In the genomic region with DNA sequence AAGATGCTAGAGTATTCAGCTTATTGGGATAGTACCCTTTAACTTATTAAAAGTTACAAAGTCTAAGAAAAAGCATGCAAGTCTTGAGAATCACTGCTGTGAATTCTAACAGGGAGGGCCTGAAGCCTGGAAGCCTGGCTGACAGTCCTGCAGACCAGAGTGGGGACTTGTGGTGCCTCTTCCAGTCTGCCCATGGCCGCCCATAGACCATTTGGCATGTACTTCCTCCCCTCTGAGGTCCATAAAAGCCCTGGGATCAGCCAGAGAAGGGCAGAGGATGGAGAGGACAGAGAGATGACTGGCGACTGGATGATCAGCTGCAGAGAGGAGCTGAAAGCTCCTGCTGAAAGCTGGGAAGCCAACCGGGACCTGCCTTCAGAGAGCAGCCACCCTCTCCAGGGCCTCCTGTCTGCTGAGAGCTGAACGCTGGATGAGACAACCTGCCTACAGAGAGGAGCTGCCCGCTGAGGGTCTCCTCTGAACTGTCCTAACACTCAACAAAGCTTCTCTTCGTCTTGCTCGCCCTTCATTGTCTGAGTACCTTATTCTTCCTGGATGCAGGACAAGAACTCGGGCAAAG, we compare ENCODE assay signal across 25 cellular contexts. TPM values are rescaled to one million over a fixed set of nuclear protein-coding genes. Genes with fewer than 3 reads are reported as not detected.
"Had no signal": no experiment of that assay in that cellular context is flagged by ENCODE, and none has a peak within 500 bp of the region (broad histone marks: within the 10 kb centered on the region; RNA-seq: fewer than 3 reads in every experiment).

No MANE protein-coding gene starts in this region.

- H3K27me3 ChIP-seq: body of pancreas, SJSA1 had no signal

- FAIRE-seq: RCC 7860 had no signal

- H3K27ac ChIP-seq: body of pancreas, SJSA1 had no signal

- H3K4me3 ChIP-seq: body of pancreas, SJSA1 had no signal

- H3K9me3 ChIP-seq: body of pancreas, SJSA1 had no signal

- H3K36me3 ChIP-seq: SJSA1 had no signal

- H3K4me1 ChIP-seq: body of pancreas, SJSA1 had no signal

- DNase-seq: activated B cell treated with CpG ODN at 0.5 μM for 24 hours; activated CD4-positive, alpha-beta T cell treated with anti-CD3 and anti-CD28 coated beads for 1 hour; activated CD4-positive, alpha-beta T cell treated with anti-CD3 and anti-CD28 coated beads, Interleukin-2, amount 10 ng/mL, durations not matched to agents 24 days and 14 days; activated CD4-positive, alpha-beta T cell treated with anti-CD3 and anti-CD28 coated beads, Interleukin-2, amount 50 U/mL, for 48 hours; activated CD8-positive, alpha-beta memory T cell treated with anti-CD3 and anti-CD28 coated beads, Interleukin-2, amount 10 ng/mL, durations not matched to agents 7 days and 5 days; activated effector memory CD4-positive, alpha-beta T cell treated with Interleukin-2 at 50 U/mL for 16 hours; activated naive CD4-positive, alpha-beta T cell; activated T-cell treated with anti-CD3 and anti-CD28 coated beads, Interleukin-2, amount 50 U/mL, for 24 hours; aorta; body of pancreas; central memory CD4-positive, alpha-beta T cell; MM.1S; NCI-H1436; NCI-H1694 treated with DMSO at 0.1 percent for 48 hours; NCI-H2029 treated with DMSO at 0.1 percent for 48 hours; NCI-H446; NCI-H524; SHP77; SW 1271 had no signal

- ATAC-seq: activated CD8-positive, alpha-beta memory T cell treated with anti-CD3 and anti-CD28 coated beads, Interleukin-2, amount 10 ng/mL, durations not matched to agents 7 days and 5 days; body of pancreas; SK-N-SH treated with all-trans-retinoic acid at 6 μM for 48 hours had no signal

RNA-seq across cellular contexts. Expression of gene SLC1A7, which starts 12.5 kb away (rescaled TPM):
- total RNA-seq: activated B cell treated with CpG ODN at 0.5 μM for 24 hours; activated CD4-positive, alpha-beta T cell treated with anti-CD3 and anti-CD28 coated beads, Interleukin-2, amount 10 ng/mL, durations not matched to agents 24 days and 14 days; activated CD8-positive, alpha-beta memory T cell treated with anti-CD3 and anti-CD28 coated beads, Interleukin-2, amount 10 ng/mL, durations not matched to agents 7 days and 5 days; activated T-helper 1 cell treated with anti-CD3 and anti-CD28 coated beads, Interleukin-12 subunit alpha, Interleukin-12 subunit beta, Interleukin-2, Interleukin-4 antibody, amounts not matched to agents 30 ng/mL and 10 ng/mL and 1 ng/mL, durations not matched to agents 14 hours and 24 hours and 36 hours; body of pancreas; bronchial epithelial cell; T-helper 1 cell treated with Interleukin-12 subunit alpha and Interleukin-12 subunit beta and Interleukin-4 antibody, amounts not matched to agents 30 ng/mL and 1 ng/mL, for 36 hours had no signal
